In the genomic region with DNA sequence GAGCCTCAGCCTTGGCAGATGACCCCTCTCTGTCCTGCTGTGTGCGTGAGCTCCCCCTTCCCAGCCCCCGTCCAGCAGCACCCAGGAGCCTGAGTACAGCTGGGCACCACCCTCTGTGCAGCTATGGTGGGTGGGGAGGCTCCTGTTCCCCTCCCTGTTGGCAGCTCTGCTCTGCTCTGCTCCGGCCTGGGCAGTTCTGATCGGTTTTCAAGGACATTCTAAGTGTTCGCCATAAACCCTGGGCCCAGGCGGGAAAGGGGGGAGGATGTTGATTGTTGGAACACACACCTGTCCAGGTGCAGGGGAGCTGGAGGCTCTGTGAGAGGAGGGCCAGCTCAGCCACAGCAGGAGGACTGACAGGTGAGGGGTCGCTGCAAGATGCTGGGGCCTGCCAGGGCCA, we compare ENCODE assay signal across 18 cellular contexts. TPM values are rescaled to one million over a fixed set of nuclear protein-coding genes. Genes with fewer than 3 reads are reported as not detected.
"Had no signal": no experiment of that assay in that cellular context is flagged by ENCODE, and none has a peak within 500 bp of the region (broad histone marks: within the 10 kb centered on the region; RNA-seq: fewer than 3 reads in every experiment).

TSS of gene CLCNKB (plus strand) at position 262 of the 400 bp plus-strand sequence. CDS start 711 bp downstream, outside the sequence.

- H3K4me3 Mint-ChIP-seq: effector memory CD8-positive, alpha-beta T cell; naive B cell; T-helper 1 cell treated with Interleukin-12 subunit alpha and Interleukin-12 subunit beta and Interleukin-4 antibody, amounts not matched to agents 30 μg/mL and 1 μg/mL, for 36 hours; WTC11 had no signal

- H3K36me3 ChIP-seq: gastrocnemius medialis, heart right ventricle, prostate gland, spleen had no signal

- H3K27me3 ChIP-seq: gastrocnemius medialis had no signal

- FAIRE-seq: astrocyte, islet of Langerhans had no signal

- H3K4me1 ChIP-seq: gastrocnemius medialis, prostate gland had no signal

- H3K36me3 Mint-ChIP-seq: naive B cell, WTC11 had no signal

- ATAC-seq: effector memory CD8-positive, alpha-beta T cell; gastrocnemius medialis; heart right ventricle; sciatic nerve; WTC11 had no signal

- H3K4me3 ChIP-seq: gastrocnemius medialis, heart right ventricle, prostate gland, spleen had no signal

- H3K9me3 Mint-ChIP-seq: effector memory CD8-positive, alpha-beta T cell; naive B cell; T-helper 1 cell treated with Interleukin-12 subunit alpha and Interleukin-12 subunit beta and Interleukin-4 antibody, amounts not matched to agents 30 μg/mL and 1 μg/mL, for 36 hours; WTC11 had no signal

- DNase-seq: activated CD4-positive, alpha-beta T cell treated with anti-CD3 and anti-CD28 coated beads for 48 hours; activated naive CD4-positive, alpha-beta T cell treated with Interleukin-2 at 50 U/mL for 16 hours; caudate nucleus; effector memory CD8-positive, alpha-beta T cell; gastrocnemius medialis; heart right ventricle; naive B cell; spleen; stimulated activated CD4-positive, alpha-beta T cell treated with anti-CD3 and anti-CD28 coated beads, Interleukin-1b, Interleukin-23, amount 100 ng/mL, for 48 hours; stimulated activated naive CD4-positive, alpha-beta T cell had no signal

- H3K27ac ChIP-seq: epithelial cell of prostate, gastrocnemius medialis, heart right ventricle, prostate gland, spleen had no signal

- H3K9me3 ChIP-seq: gastrocnemius medialis, heart right ventricle, prostate gland, spleen had no signal

- H3K4me1 Mint-ChIP-seq: WTC11 had no signal

- H3K27ac Mint-ChIP-seq: effector memory CD8-positive, alpha-beta T cell; naive B cell; T-helper 1 cell treated with Interleukin-12 subunit alpha and Interleukin-12 subunit beta and Interleukin-4 antibody, amounts not matched to agents 30 μg/mL and 1 μg/mL, for 36 hours; WTC11 had no signal

RNA-seq across cellular contexts. Expression of gene CLCNKB, which starts in this region (rescaled TPM):
- total RNA-seq: gastrocnemius medialis, liver had no signal
- polyA plus RNA-seq: liver had no signal
